Comparison of ENCODE assay signal across 8 cellular contexts in genomic region chr7:13990984-13991790, GRCh38. TPM values are rescaled to one million over a fixed set of nuclear protein-coding genes. Genes with fewer than 3 reads are reported as not detected.
DNase-seq lines count a peak whose midpoint lies in the region; ATAC-seq and TF ChIP-seq lines count a peak whose summit lies in the region.

No MANE protein-coding gene starts in this region.

- TF ChIP-seq CTCF in GM06990 (IDR thresholded peaks at IDR 0.05; ENCODE audit: insufficient read depth, low read length, poor library complexity, severe bottlenecking) (no peak), brain microvascular endothelial cell (IDR thresholded peaks at IDR 0.05; ENCODE audit: low read depth, low read length, missing control alignments) (no peak)

- H3K36me3 ChIP-seq in GM06990 (ENCODE audit: control insufficient read depth, insufficient read depth, low read length) (no peaks in the 10 kb centered on the region), brain microvascular endothelial cell (replicated peaks) (no peaks in the 10 kb centered on the region)

- peak; percentile 68 for ATAC-seq in HG02763 (IDR thresholded peaks at IDR 0.05; ENCODE audit: unreplicated experiment)

- H3K4me3 ChIP-seq in GM06990 (replicated peaks; ENCODE audit: low read depth, low read length) (peak overlapping the region; percentile 25), brain microvascular endothelial cell (ENCODE audit: low read depth, low read length) (peak overlapping the region; percentile 88)

- in situ Hi-C loops in brain microvascular endothelial cell (cut with HindIII; ENCODE audit: low pct_ligation_motif_present, low sequenced_read_pairs) = no loop called here

- H3K27me3 ChIP-seq in GM06990 (replicated peaks; ENCODE audit: control insufficient read depth, insufficient read depth, low read length) (no peaks in the 10 kb centered on the region), brain microvascular endothelial cell (replicated peaks) (no peaks in the 10 kb centered on the region)

- peak; percentile 55 for DNase-seq in GM06990 (ENCODE audit: extremely low read depth, insufficient read length)
- DNase-seq in NCI-H1694 treated with DMSO at 0.1 percent for 48 hours (lab: John Stamatoyannopoulos, UW) = peak; percentile 45
- peak; percentile 64 for DNase-seq in T-helper 22 cell (ENCODE audit: low read depth)
- DNase-seq in brain microvascular endothelial cell = peak; percentile 98
- peak; percentile 93 for DNase-seq in iPS DF 19.7 (ENCODE audit: low read depth, low spot score)
- DNase-seq in renal cortical epithelial cell (ENCODE audit: low read depth) = peak; percentile 97
- no peak for DNase-seq in NCI-H1048 (lab: John Stamatoyannopoulos, UW)

- H3K27ac ChIP-seq in brain microvascular endothelial cell = peak overlapping the region; percentile 86

RNA-seq across cellular contexts. Expression of gene ETV1, which starts 1.7 kb away (rescaled TPM):
- 2.3 and 3.0 TPM in 2 replicates for total RNA-seq in renal cortical epithelial cell
